ENCODE assay signal across 28 cellular contexts in genomic region chr7:155450558-155450827, GRCh38. TPM values are rescaled to one million over a fixed set of nuclear protein-coding genes. Genes with fewer than 3 reads are reported as not detected.
"Had no signal": no experiment of that assay in that cellular context is flagged by ENCODE, and none has a peak within 500 bp of the region (broad histone marks: within the 10 kb centered on the region; RNA-seq: fewer than 3 reads in every experiment).

No MANE protein-coding gene starts in this region.

- H3K9me3 Mint-ChIP-seq: activated CD4-positive, alpha-beta memory T cell treated with anti-CD3 and anti-CD28 coated beads, Interleukin-2, amount 10 ng/mL, durations not matched to agents 7 days and 5 days; activated naive CD4-positive, alpha-beta T cell treated with anti-CD3 and anti-CD28 coated beads, Interleukin-2, amount 10 ng/mL, durations not matched to agents 7 days and 5 days; activated naive CD8-positive, alpha-beta T cell treated with anti-CD3 and anti-CD28 coated beads, Interleukin-2, amount 50 U/mL, for 24 hours had no signal

- H3K36me3 Mint-ChIP-seq: activated CD8-positive, alpha-beta memory T cell treated with anti-CD3 and anti-CD28 coated beads, Interleukin-2, amount 10 ng/mL, durations not matched to agents 7 days and 5 days; activated naive CD4-positive, alpha-beta T cell treated with anti-CD3 and anti-CD28 coated beads, Interleukin-2, amount 10 ng/mL, durations not matched to agents 7 days and 5 days; activated naive CD8-positive, alpha-beta T cell; brain had no signal

- H3K4me2 ChIP-seq: KMS-11 had no signal

- H3K36me3 ChIP-seq: SJCRH30, WERI-Rb-1 had no signal

- H3K27ac Mint-ChIP-seq: activated CD4-positive, alpha-beta memory T cell treated with anti-CD3 and anti-CD28 coated beads, Interleukin-2, amount 10 ng/mL, durations not matched to agents 7 days and 5 days; activated CD4-positive, alpha-beta T cell treated with anti-CD3 and anti-CD28 coated beads for 36 hours; activated naive CD8-positive, alpha-beta T cell; activated naive CD8-positive, alpha-beta T cell treated with anti-CD3 and anti-CD28 coated beads, Interleukin-2, amount 50 U/mL, for 24 hours; brain had no signal

- H3K27ac ChIP-seq: KMS-11, SJCRH30, SK-N-MC, WERI-Rb-1 had no signal

- ATAC-seq: activated CD4-positive, alpha-beta T cell treated with anti-CD3 and anti-CD28 coated beads for 36 hours; activated CD8-positive, alpha-beta memory T cell treated with anti-CD3 and anti-CD28 coated beads, Interleukin-2, amount 10 ng/mL, durations not matched to agents 7 days and 5 days; activated naive CD8-positive, alpha-beta T cell treated with anti-CD3 and anti-CD28 coated beads, Interleukin-2, amount 50 U/mL, for 24 hours; Panc1 had no signal

- DNase-seq: activated CD4-positive, alpha-beta memory T cell treated with anti-CD3 and anti-CD28 coated beads, Interleukin-2, amount 10 ng/mL, durations not matched to agents 7 days and 5 days; activated CD4-positive, alpha-beta T cell treated with anti-CD3 and anti-CD28 coated beads for 36 hours; activated CD8-positive, alpha-beta memory T cell treated with anti-CD3 and anti-CD28 coated beads for 24 hours; activated CD8-positive, alpha-beta memory T cell treated with anti-CD3 and anti-CD28 coated beads, Interleukin-2, amount 10 ng/mL, durations not matched to agents 7 days and 5 days; activated CD8-positive, alpha-beta memory T cell treated with anti-CD3 and anti-CD28 coated beads, Interleukin-2, amount 50 U/mL, for 48 hours; activated effector memory CD4-positive, alpha-beta T cell treated with Interleukin-2 at 50 U/mL for 16 hours; activated naive CD4-positive, alpha-beta T cell treated with anti-CD3 and anti-CD28 coated beads, Interleukin-2, amount 10 ng/mL, durations not matched to agents 7 days and 5 days; activated naive CD8-positive, alpha-beta T cell treated with anti-CD3 and anti-CD28 coated beads, Interleukin-2, amount 50 U/mL, for 24 hours; anterior cingulate cortex; MM.1S; NCI-H1092; NCI-H146; NCI-H187 treated with DMSO at 0.1 percent for 48 hours; NCI-H2081; NCI-H226; NCI-H524 treated with DMSO at 0.1 percent for 48 hours; SHP77; SJCRH30; T1000; WERI-Rb-1 had no signal

- H3K27me3 ChIP-seq: SJCRH30 had no signal

- H3K9ac ChIP-seq: KMS-11 had no signal

- H3K4me3 Mint-ChIP-seq: activated CD4-positive, alpha-beta memory T cell treated with anti-CD3 and anti-CD28 coated beads, Interleukin-2, amount 10 ng/mL, durations not matched to agents 7 days and 5 days; activated CD4-positive, alpha-beta T cell treated with anti-CD3 and anti-CD28 coated beads for 36 hours; activated CD8-positive, alpha-beta memory T cell treated with anti-CD3 and anti-CD28 coated beads, Interleukin-2, amount 10 ng/mL, durations not matched to agents 7 days and 5 days; activated naive CD4-positive, alpha-beta T cell treated with anti-CD3 and anti-CD28 coated beads, Interleukin-2, amount 10 ng/mL, durations not matched to agents 7 days and 5 days; activated naive CD8-positive, alpha-beta T cell; activated naive CD8-positive, alpha-beta T cell treated with anti-CD3 and anti-CD28 coated beads, Interleukin-2, amount 50 U/mL, for 24 hours had no signal

- H3K4me3 ChIP-seq: SJCRH30, SK-N-MC had no signal

- H3K9me3 ChIP-seq: SJCRH30 had no signal

- H3K4me1 Mint-ChIP-seq: activated CD8-positive, alpha-beta memory T cell treated with anti-CD3 and anti-CD28 coated beads, Interleukin-2, amount 10 ng/mL, durations not matched to agents 7 days and 5 days; activated naive CD4-positive, alpha-beta T cell treated with anti-CD3 and anti-CD28 coated beads, Interleukin-2, amount 10 ng/mL, durations not matched to agents 7 days and 5 days had no signal

RNA-seq across cellular contexts. Expression of gene EN2, which starts 7.4 kb away (rescaled TPM):
- total RNA-seq: activated CD4-positive, alpha-beta memory T cell treated with anti-CD3 and anti-CD28 coated beads, Interleukin-2, amount 10 ng/mL, durations not matched to agents 7 days and 5 days; activated CD4-positive, alpha-beta T cell treated with anti-CD3 and anti-CD28 coated beads for 36 hours; activated CD8-positive, alpha-beta memory T cell treated with anti-CD3 and anti-CD28 coated beads, Interleukin-2, amount 10 ng/mL, durations not matched to agents 7 days and 5 days; RPMI7951; T-helper 1 cell treated with Interleukin-12 subunit alpha and Interleukin-12 subunit beta and Interleukin-4 antibody, amounts not matched to agents 30 ng/mL and 1 ng/mL, for 36 hours; T-helper 2 cell treated with Interferon-gamma antibody and Interleukin-4, amounts not matched to agents 100 ng/mL and 5 ng/mL, for 36 hours had no signal
